In the genomic region with DNA sequence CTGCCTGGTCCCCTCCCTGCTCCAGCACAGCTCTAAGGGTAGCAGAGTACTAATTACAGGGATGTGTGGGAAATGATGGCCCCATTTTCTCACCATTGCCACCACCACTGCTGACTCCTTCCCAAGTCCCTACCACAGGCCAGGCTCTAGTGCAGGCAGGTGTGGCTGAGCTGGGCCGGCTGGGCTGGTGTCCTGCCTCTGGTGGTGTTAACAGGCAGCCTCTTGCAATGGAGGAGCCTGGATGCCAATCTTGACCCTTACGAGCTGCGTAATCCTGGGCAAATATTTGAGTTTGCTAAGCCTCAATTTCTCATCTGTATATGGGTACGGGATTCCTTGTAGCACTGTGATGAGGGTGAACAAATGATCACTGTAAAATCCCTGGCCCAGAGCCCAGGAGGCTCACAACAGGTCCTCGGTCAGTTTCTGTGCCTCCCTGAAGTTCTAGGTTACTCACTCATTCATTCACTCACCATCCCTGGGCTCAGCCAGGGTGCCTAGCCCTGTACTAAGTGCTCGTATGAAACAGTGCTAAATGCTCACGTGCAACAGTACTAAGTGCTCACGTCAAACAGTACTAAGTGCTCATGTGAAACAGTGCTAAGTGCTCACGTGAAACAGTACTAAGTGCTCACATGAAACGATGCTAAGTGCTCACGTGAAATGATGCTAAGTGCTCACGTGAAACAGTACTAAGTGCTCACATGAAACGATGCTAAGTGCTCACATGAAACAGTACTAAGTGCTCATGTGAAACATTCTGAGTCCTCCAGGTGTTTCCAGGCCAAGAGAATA, we compare ENCODE assay signal across 1 cellular context.
TF ChIP-seq lines count a peak whose summit lies in the region.

No MANE protein-coding gene starts in this region.

TF ChIP-seq in WTC11, 78 proteins besides CTCF, POLR2A, EP300 and RAD21 (continued from another document):
- TF ChIP-seq, protein P1, sequence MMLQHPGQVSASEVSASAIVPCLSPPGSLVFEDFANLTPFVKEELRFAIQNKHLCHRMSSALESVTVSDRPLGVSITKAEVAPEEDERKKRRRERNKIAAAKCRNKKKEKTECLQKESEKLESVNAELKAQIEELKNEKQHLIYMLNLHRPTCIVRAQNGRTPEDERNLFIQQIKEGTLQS (CRISPR knock-in tag; conservative IDR thresholded peaks at IDR 0.05), result no peak
- TF ChIP-seq, protein P2, sequence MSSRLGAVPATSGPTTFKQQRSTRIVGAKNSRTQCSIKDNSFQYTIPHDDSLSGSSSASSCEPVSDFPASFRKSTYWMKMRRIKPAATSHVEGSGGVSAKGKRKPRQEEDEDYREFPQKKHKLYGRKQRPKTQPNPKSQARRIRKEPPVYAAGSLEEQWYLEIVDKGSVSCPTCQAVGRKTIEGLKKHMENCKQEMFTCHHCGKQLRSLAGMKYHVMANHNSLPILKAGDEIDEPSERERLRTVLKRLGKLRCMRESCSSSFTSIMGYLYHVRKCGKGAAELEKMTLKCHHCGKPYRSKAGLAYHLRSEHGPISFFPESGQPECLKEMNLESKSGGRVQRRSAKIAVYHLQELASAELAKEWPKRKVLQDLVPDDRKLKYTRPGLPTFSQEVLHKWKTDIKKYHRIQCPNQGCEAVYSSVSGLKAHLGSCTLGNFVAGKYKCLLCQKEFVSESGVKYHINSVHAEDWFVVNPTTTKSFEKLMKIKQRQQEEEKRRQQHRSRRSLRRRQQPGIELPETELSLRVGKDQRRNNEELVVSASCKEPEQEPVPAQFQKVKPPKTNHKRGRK (CRISPR knock-in tag; IDR thresholded peaks at IDR 0.05; ENCODE audit: borderline replicate concordance), result no peak
- TF ChIP-seq ZNF396 (CRISPR knock-in tag; IDR thresholded peaks at IDR 0.05; ENCODE audit: borderline replicate concordance) (no peak), CREB1 (CRISPR knock-in tag; IDR thresholded peaks at IDR 0.05) (no peak)
- TF ChIP-seq, protein P3, sequence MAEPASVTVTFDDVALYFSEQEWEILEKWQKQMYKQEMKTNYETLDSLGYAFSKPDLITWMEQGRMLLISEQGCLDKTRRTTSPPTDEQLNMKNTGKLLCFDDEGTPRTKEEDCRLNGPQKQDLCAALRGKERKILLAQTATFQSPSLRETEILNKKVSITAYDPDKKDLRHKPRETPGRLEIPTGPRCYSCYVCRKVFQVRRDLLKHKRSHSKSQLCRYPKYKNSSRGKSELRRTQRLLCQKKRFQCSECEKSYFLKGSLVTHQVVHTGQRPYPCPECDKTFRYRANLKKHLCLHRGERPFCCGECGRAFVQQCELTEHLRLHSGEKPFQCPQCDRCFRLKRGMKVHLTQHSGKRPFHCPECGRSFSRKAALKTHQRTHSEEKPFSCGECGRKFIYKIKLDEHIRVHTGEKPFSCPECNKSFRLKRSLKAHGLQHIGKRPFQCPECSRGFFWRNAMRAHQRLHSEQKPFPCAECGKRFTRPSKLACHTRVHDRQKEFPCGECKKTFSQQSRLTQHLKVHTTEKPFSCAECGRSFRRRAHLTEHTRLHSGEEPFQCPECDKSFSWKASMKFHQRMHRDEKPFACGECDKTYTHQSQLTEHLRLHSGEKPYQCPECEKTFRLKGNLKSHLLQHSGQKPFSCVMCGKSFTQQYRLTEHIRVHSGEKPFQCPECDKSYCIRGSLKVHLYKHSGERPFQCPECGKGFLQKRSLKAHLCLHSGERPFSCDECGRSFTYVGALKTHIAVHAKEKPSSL (CRISPR knock-in tag; conservative IDR thresholded peaks at IDR 0.05), result no peak
- TF ChIP-seq, protein P4, sequence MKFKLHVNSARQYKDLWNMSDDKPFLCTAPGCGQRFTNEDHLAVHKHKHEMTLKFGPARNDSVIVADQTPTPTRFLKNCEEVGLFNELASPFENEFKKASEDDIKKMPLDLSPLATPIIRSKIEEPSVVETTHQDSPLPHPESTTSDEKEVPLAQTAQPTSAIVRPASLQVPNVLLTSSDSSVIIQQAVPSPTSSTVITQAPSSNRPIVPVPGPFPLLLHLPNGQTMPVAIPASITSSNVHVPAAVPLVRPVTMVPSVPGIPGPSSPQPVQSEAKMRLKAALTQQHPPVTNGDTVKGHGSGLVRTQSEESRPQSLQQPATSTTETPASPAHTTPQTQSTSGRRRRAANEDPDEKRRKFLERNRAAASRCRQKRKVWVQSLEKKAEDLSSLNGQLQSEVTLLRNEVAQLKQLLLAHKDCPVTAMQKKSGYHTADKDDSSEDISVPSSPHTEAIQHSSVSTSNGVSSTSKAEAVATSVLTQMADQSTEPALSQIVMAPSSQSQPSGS (CRISPR knock-in tag; IDR thresholded peaks at IDR 0.05; ENCODE audit: borderline replicate concordance, low read depth), result no peak
- TF ChIP-seq, protein P5, sequence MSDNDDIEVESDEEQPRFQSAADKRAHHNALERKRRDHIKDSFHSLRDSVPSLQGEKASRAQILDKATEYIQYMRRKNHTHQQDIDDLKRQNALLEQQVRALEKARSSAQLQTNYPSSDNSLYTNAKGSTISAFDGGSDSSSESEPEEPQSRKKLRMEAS (CRISPR knock-in tag; IDR thresholded peaks at IDR 0.05), result no peak
- TF ChIP-seq, protein P6, sequence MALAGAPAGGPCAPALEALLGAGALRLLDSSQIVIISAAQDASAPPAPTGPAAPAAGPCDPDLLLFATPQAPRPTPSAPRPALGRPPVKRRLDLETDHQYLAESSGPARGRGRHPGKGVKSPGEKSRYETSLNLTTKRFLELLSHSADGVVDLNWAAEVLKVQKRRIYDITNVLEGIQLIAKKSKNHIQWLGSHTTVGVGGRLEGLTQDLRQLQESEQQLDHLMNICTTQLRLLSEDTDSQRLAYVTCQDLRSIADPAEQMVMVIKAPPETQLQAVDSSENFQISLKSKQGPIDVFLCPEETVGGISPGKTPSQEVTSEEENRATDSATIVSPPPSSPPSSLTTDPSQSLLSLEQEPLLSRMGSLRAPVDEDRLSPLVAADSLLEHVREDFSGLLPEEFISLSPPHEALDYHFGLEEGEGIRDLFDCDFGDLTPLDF (CRISPR knock-in tag; IDR thresholded peaks at IDR 0.05), result no peak
